In the genomic region with DNA sequence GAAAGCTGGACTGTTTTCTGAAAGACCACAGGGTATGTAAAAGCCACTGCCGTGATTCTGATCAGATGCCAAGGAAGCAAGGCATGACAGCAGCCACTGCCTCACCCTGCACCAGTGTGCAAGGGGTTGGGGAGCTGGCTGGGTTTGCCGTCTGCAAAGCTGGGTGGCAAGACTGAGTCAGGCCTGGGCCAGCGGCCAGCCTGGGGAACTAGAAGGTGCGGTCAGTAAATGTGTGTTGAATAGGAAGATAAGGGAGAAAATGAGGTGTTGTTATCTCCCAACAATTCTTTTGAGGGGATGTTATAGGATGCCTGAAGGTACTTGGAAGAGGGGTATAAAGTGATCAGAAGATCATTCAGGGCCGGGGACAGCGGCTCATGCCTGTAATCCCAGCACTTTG, we compare ENCODE assay signal across 14 cellular contexts. TPM values are rescaled to one million over a fixed set of nuclear protein-coding genes. Genes with fewer than 3 reads are reported as not detected.
DNase-seq lines count a peak whose midpoint lies in the region; FAIRE-seq and TF ChIP-seq lines count a peak whose summit lies in the region.
"Had no signal": no experiment of that assay in that cellular context is flagged by ENCODE, and none has a peak within 500 bp of the region (broad histone marks: within the 10 kb centered on the region; RNA-seq: fewer than 3 reads in every experiment).

No MANE protein-coding gene starts in this region.

- POLR2A ChIA-PET in A673 (lab: Charles Lee; ENCODE audit: low non-redundant PET), result no interaction called here

- H3K4me2 ChIP-seq in astrocyte (ENCODE audit: low read length), result peak overlapping the region; percentile 9
- H3K4me2 ChIP-seq: smooth muscle cell had no signal

- H3K4me1 ChIP-seq in astrocyte (ENCODE audit: insufficient read depth, low read length) (peaks cover 12% of the 10 kb centered on the region), A673 (ENCODE audit: insufficient read depth, low read length, poor library complexity, severe bottlenecking) (no peaks in the 10 kb centered on the region)

- FAIRE-seq in astrocyte (lab: Jason Lieb, UNC), result no peak
- FAIRE-seq: colon, G401.6 had no signal

- H3K4me3 ChIP-seq in astrocyte (ENCODE audit: insufficient read depth, low read depth, low read length) (no peak overlapping the region), A673 (ENCODE audit: low read depth, low read length, poor library complexity, severe bottlenecking) (no peak overlapping the region)
- H3K4me3 ChIP-seq: smooth muscle cell had no signal

- TF ChIP-seq CTCF in astrocyte (IDR thresholded peaks at IDR 0.05; ENCODE audit: insufficient read depth, low read depth, low read length) (no peak), A673 (conservative IDR thresholded peaks at IDR 0.05; ENCODE audit: low read depth, low read length) (no peak)

- peaks cover 26% of the 10 kb centered on the region for H3K4me1 Mint-ChIP-seq in astrocyte (ENCODE audit: low read depth, unreplicated experiment)

- no peaks in the 10 kb centered on the region for H3K9me3 ChIP-seq in astrocyte (ENCODE audit: insufficient read depth, low read depth, low read length)
- no peaks in the 10 kb centered on the region for H3K9me3 ChIP-seq in A673 (ENCODE audit: low read depth, low read length, poor library complexity, severe bottlenecking)

- no peaks in the 10 kb centered on the region for H4K20me1 ChIP-seq in astrocyte (ENCODE audit: insufficient read depth, low read length)

- H3K27ac ChIP-seq in astrocyte (ENCODE audit: low read depth, low read length) (no peak overlapping the region), A673 (ENCODE audit: low read depth, low read length, poor library complexity, severe bottlenecking) (no peak overlapping the region)

- peak; percentile 86 for DNase-seq in A172 (ENCODE audit: low spot score)
- peak; percentile 54 for DNase-seq in HS-5 (ENCODE audit: low read depth)
- peak; percentile 93 for DNase-seq in astrocyte (ENCODE audit: low read depth)
- DNase-seq in hepatic stellate cell (ENCODE audit: low spot score), result peak; percentile 37
- DNase-seq in activated T-cell treated with anti-CD3 and anti-CD28 coated beads, Interleukin-2, amount 50 U/mL, for 1 hour, result no peak
- DNase-seq in NCI-H1105 treated with DMSO at 0.1 percent for 48 hours (lab: John Stamatoyannopoulos, UW), result no peak
- no peak for DNase-seq in A673 (ENCODE audit: low spot score)
- no peak for DNase-seq in NK-92 treated with Interleukin-12 subunit alpha and Interleukin-12 subunit beta, amount 100 ng/mL, for 24 hours (lab: John Stamatoyannopoulos, UW)
- DNase-seq: KG1, SHP77 had no signal

- H2AFZ ChIP-seq in astrocyte (ENCODE audit: low read depth, low read length), result no peak overlapping the region

- H3K79me2 ChIP-seq in astrocyte (ENCODE audit: insufficient read depth, low read length), result no peaks in the 10 kb centered on the region

- H3K9me3 Mint-ChIP-seq in astrocyte (ENCODE audit: unreplicated experiment), result peaks cover 2% of the 10 kb centered on the region

- BruUV-seq in A673 (replicated peaks; lab: Mats Ljungman, UMichigan), result no TSS peak

- intact Hi-C loops in A673 (cut with micrococcal nuclease; ENCODE audit: unreplicated experiment), result no loop called here

- H3K27me3 Mint-ChIP-seq in astrocyte (ENCODE audit: low read depth, unreplicated experiment), result no peaks in the 10 kb centered on the region

- CTCF ChIA-PET in A673 (lab: Charles Lee), result no interaction called here

- H3K9ac ChIP-seq in astrocyte (ENCODE audit: low read length), result no peak overlapping the region

- H3K36me3 ChIP-seq in astrocyte (ENCODE audit: insufficient read depth, low read length), result no peaks in the 10 kb centered on the region
- no peaks in the 10 kb centered on the region for H3K36me3 ChIP-seq in A673 (ENCODE audit: insufficient read depth, low read length, poor library complexity, severe bottlenecking)

- H3K27me3 ChIP-seq in astrocyte (ENCODE audit: insufficient read depth, low read length) (no peaks in the 10 kb centered on the region), A673 (replicated peaks; ENCODE audit: insufficient read depth, low read depth, low read length, poor library complexity) (no peaks in the 10 kb centered on the region)

- H3K4me3 Mint-ChIP-seq in astrocyte (ENCODE audit: unreplicated experiment), result no peak overlapping the region

- no peak overlapping the region for H3K27ac Mint-ChIP-seq in astrocyte (ENCODE audit: unreplicated experiment)

- H3K36me3 Mint-ChIP-seq in astrocyte (ENCODE audit: low read depth, unreplicated experiment), result no peaks in the 10 kb centered on the region

RNA-seq across cellular contexts. Expression of a gene that starts 8.0 kb away (rescaled TPM):
- not detected in 2 replicates for total RNA-seq in A172 (2014; rRNA removed; shearing (Covaris generic))
- total RNA-seq in astrocyte (0.19 and 0.45 TPM in 2 replicates), A673 (2021) (not detected in 2 replicates)
- total RNA-seq: mononuclear cell had no signal

RNA-seq across cellular contexts. Expression of a gene that starts 58.4 kb away (rescaled TPM):
- 12.9 and 18.6 TPM in 2 replicates for total RNA-seq in A172 (2014; rRNA removed; shearing (Covaris generic))
- total RNA-seq in astrocyte (37.0 and 40.0 TPM in 2 replicates), A673 (2021) (63.4 and 67.9 TPM in 2 replicates)

Comparison
In these comparisons a context has a peak if more than half of its experiments do, and no peak if none do; other contexts are left out.
1. DNase-seq: peak in A172 (single experiment), HS-5 (single experiment), astrocyte (single experiment) and hepatic stellate cell (single experiment); none in activated T-cell treated with anti-CD3 and anti-CD28 coated beads, Interleukin-2, amount 50 U/mL, for 1 hour (single experiment), NCI-H1105 treated with DMSO at 0.1 percent for 48 hours (single experiment), A673 (single experiment) and NK-92 treated with Interleukin-12 subunit alpha and Interleukin-12 subunit beta, amount 100 ng/mL, for 24 hours (single experiment).